1 cellular context compared by ENCODE assay signal in genomic region chr1:28232558-28233263, GRCh38.
TF ChIP-seq lines count a peak whose summit lies in the region.

TSS of gene DNAJC8 (minus strand) at chr1:28233029. CDS start at chr1:28232998, 31 bp downstream.

TF ChIP-seq in HEK293, 187 proteins besides CTCF, POLR2A, EP300 and RAD21 (continued from another document and continues in another):
- no peak for TF ChIP-seq ZNF148 (tag by site-specific recombination; IDR thresholded peaks at IDR 0.05; ENCODE audit: borderline replicate concordance)
- TF ChIP-seq ZBTB21 (tag by site-specific recombination; IDR thresholded peaks at IDR 0.05), result no peak; the same call in 1 of the 2 replicates
- TF ChIP-seq ZNF548 (tag by site-specific recombination; IDR thresholded peaks at IDR 0.05), result no peak
- TF ChIP-seq ZNF621 (tag by site-specific recombination; IDR thresholded peaks at IDR 0.05), result no peak
- TF ChIP-seq BCL11A (tag by site-specific recombination; IDR thresholded peaks at IDR 0.05; ENCODE audit: low read depth), result no peak
- no peak for TF ChIP-seq ZNF214 (tag by site-specific recombination; IDR thresholded peaks at IDR 0.05; ENCODE audit: borderline replicate concordance)
- TF ChIP-seq ZFP41 (tag by site-specific recombination; IDR thresholded peaks at IDR 0.05; ENCODE audit: borderline replicate concordance), result no peak
- no peak for TF ChIP-seq ZNF202 (tag by site-specific recombination; IDR thresholded peaks at IDR 0.05; ENCODE audit: borderline replicate concordance)
- no peak for TF ChIP-seq ZNF670 (tag by site-specific recombination; IDR thresholded peaks at IDR 0.05; ENCODE audit: low read depth)
- no peak for TF ChIP-seq ZNF530 (tag by site-specific recombination; IDR thresholded peaks at IDR 0.05; ENCODE audit: low read depth)
- TF ChIP-seq ZNF791 (tag by site-specific recombination; IDR thresholded peaks at IDR 0.05), result no peak
- TF ChIP-seq ZNF518A (tag by site-specific recombination; conservative IDR thresholded peaks at IDR 0.05; ENCODE audit: low read depth), result no peak
- TF ChIP-seq PBX3 (CRISPR knock-in tag; IDR thresholded peaks at IDR 0.05), result no peak
- TF ChIP-seq IKZF3 (tag by site-specific recombination; IDR thresholded peaks at IDR 0.05), result no peak
- no peak for TF ChIP-seq ZNF664 (tag by site-specific recombination; IDR thresholded peaks at IDR 0.05)
- TF ChIP-seq ZNF211 (tag by site-specific recombination; IDR thresholded peaks at IDR 0.05; ENCODE audit: low read depth), result no peak
- 0 out of 2 replicates have a peak, but pooled peaks have one; percentile 31 for TF ChIP-seq ZFP69B (tag by site-specific recombination; IDR thresholded peaks at IDR 0.05)
- 0 out of 2 replicates have a peak, but pooled peaks have one; percentile 60 for TF ChIP-seq REPIN1 (tag by site-specific recombination; IDR thresholded peaks at IDR 0.05; ENCODE audit: low read depth)
- no peak for TF ChIP-seq GFI1B (tag by site-specific recombination; IDR thresholded peaks at IDR 0.05)
- TF ChIP-seq ZNF571 (tag by site-specific recombination; IDR thresholded peaks at IDR 0.05), result no peak
- TF ChIP-seq ZNF169 (tag by site-specific recombination; IDR thresholded peaks at IDR 0.05), result no peak
- TF ChIP-seq ZNF416 (tag by site-specific recombination; IDR thresholded peaks at IDR 0.05), result no peak
- peak; percentile 62; the same call in 1 of the 2 replicates for TF ChIP-seq ZNF660 (tag by site-specific recombination; IDR thresholded peaks at IDR 0.05)
- no peak for TF ChIP-seq ZNF645 (tag by site-specific recombination; IDR thresholded peaks at IDR 0.05)
- no peak for TF ChIP-seq ZNF302 (tag by site-specific recombination; IDR thresholded peaks at IDR 0.05; ENCODE audit: low read depth)
- no peak for TF ChIP-seq AEBP2 (tag by site-specific recombination; IDR thresholded peaks at IDR 0.05; ENCODE audit: borderline replicate concordance)
- TF ChIP-seq KLF10 (tag by site-specific recombination; IDR thresholded peaks at IDR 0.05), result peak; percentile 79
- TF ChIP-seq GLIS2 (tag by site-specific recombination; IDR thresholded peaks at IDR 0.05), result no peak
- TF ChIP-seq HOXC10 (CRISPR knock-in tag; IDR thresholded peaks at IDR 0.05), result no peak
- TF ChIP-seq ZNF610 (tag by site-specific recombination; IDR thresholded peaks at IDR 0.05; ENCODE audit: borderline replicate concordance), result no peak
- no peak for TF ChIP-seq ZNF677 (tag by site-specific recombination; IDR thresholded peaks at IDR 0.05)
- no peak for TF ChIP-seq ZNF37A (tag by site-specific recombination; IDR thresholded peaks at IDR 0.05)
- no peak for TF ChIP-seq ZNF248 (tag by site-specific recombination; IDR thresholded peaks at IDR 0.05)
- no peak for TF ChIP-seq OVOL3 (tag by site-specific recombination; IDR thresholded peaks at IDR 0.05)
- no peak for TF ChIP-seq ZNF707 (tag by site-specific recombination; IDR thresholded peaks at IDR 0.05)
- TF ChIP-seq EGR2 (tag by site-specific recombination; IDR thresholded peaks at IDR 0.05; ENCODE audit: low read depth), result peak; percentile 69
- no peak for TF ChIP-seq REST (tag by site-specific recombination; IDR thresholded peaks at IDR 0.05)
- no peak for TF ChIP-seq ZNF521 (tag by site-specific recombination; IDR thresholded peaks at IDR 0.05)
- no peak for TF ChIP-seq ZNF792 (tag by site-specific recombination; IDR thresholded peaks at IDR 0.05)
- TF ChIP-seq ZSCAN4 (tag by site-specific recombination; IDR thresholded peaks at IDR 0.05), result no peak
- peak; percentile 76; the same call in 1 of the 2 replicates for TF ChIP-seq ZNF24 (tag by site-specific recombination; IDR thresholded peaks at IDR 0.05)
- no peak for TF ChIP-seq MEIS1 (CRISPR knock-in tag; IDR thresholded peaks at IDR 0.05; ENCODE audit: borderline replicate concordance)
- no peak for TF ChIP-seq ZFP37 (tag by site-specific recombination; IDR thresholded peaks at IDR 0.05)
- no peak for TF ChIP-seq ZNF488 (tag by site-specific recombination; IDR thresholded peaks at IDR 0.05)
- no peak for TF ChIP-seq FEZF1 (tag by site-specific recombination; IDR thresholded peaks at IDR 0.05)
- no peak for TF ChIP-seq ZNF830 (tag by site-specific recombination; IDR thresholded peaks at IDR 0.05; ENCODE audit: low read depth)
- TF ChIP-seq YY2 (tag by site-specific recombination; IDR thresholded peaks at IDR 0.05), result peak; percentile 89
- peak; percentile 40; the same call in 1 of the 2 replicates for TF ChIP-seq ZNF561 (tag by site-specific recombination; IDR thresholded peaks at IDR 0.05; ENCODE audit: borderline replicate concordance)
- no peak for TF ChIP-seq ZNF580 (tag by site-specific recombination; IDR thresholded peaks at IDR 0.05)
- TF ChIP-seq ZNF776 (tag by site-specific recombination; IDR thresholded peaks at IDR 0.05; ENCODE audit: borderline replicate concordance), result no peak
